Comparison of ENCODE assay signal across 26 cellular contexts in genomic region chr12:98127854-98128253, GRCh38.
"Had no signal": no experiment of that assay in that cellular context is flagged by ENCODE, and none has a peak within 500 bp of the region (broad histone marks: within the 10 kb centered on the region; RNA-seq: fewer than 3 reads in every experiment).

No MANE protein-coding gene starts in this region.

- H3K4me3 ChIP-seq: colonic mucosa, gastrocnemius medialis, mucosa of descending colon, ovary, skin epidermis, suprapubic skin, vagina had no signal

- H3K4me1 Mint-ChIP-seq: naive B cell; stimulated activated naive CD8-positive, alpha-beta T cell treated with anti-CD3 and anti-CD28 coated beads, Interleukin-15, amount 100 ng/mL, for 72 hours had no signal

- H3K9me3 ChIP-seq: colonic mucosa, gastrocnemius medialis, mucosa of descending colon, ovary, suprapubic skin, vagina had no signal

- H3K9me3 Mint-ChIP-seq: dendritic cell treated with granulocyte-macrophage colony-stimulating factor and Interleukin-4, amounts not matched to agents 40 ng/mL and 50 ng/mL, for 4 days; endodermal cell had no signal

- H3K36me3 ChIP-seq: colonic mucosa, gastrocnemius medialis, ovary, suprapubic skin, vagina had no signal

- H3K4me3 Mint-ChIP-seq: dendritic cell treated with granulocyte-macrophage colony-stimulating factor and Interleukin-4, amounts not matched to agents 40 ng/mL and 50 ng/mL, for 4 days; endodermal cell; mesothelial cell of epicardium; naive B cell; natural killer cell treated with Interleukin-12 subunit alpha and Interleukin-12 subunit beta and Interleukin-15 and Interleukin-18, amount 100 ng/mL, for 72 hours; stimulated activated naive CD8-positive, alpha-beta T cell treated with anti-CD3 and anti-CD28 coated beads, Interleukin-15, amount 100 ng/mL, for 72 hours had no signal

- H3K27me3 ChIP-seq: colonic mucosa, gastrocnemius medialis, ovary, suprapubic skin, vagina had no signal

- H3K27me3 Mint-ChIP-seq: progenitor cell of endocrine pancreas had no signal

- DNase-seq: central memory CD4-positive, alpha-beta T cell; colonic mucosa; effector CD8-positive, alpha-beta T cell; endodermal cell; gastrocnemius medialis; head of caudate nucleus; hippocampal formation; mesenchymal stem cell; mucosa of descending colon; naive B cell; occipital lobe; ovary; right cardiac atrium; stimulated activated CD4-positive, alpha-beta T cell treated with anti-CD3 and anti-CD28 coated beads, Interleukin-1b, Interleukin-23, amount 100 ng/mL, for 48 hours; stimulated activated CD4-positive, alpha-beta T cell treated with anti-CD3 and anti-CD28 coated beads, Interleukin-4, amount 100 ng/mL, for 1 hour; stimulated activated CD8-positive, alpha-beta memory T cell treated with anti-CD3 and anti-CD28 coated beads, Interleukin-4, amount 100 ng/mL, for 48 hours; stimulated activated naive CD4-positive, alpha-beta T cell; stimulated activated naive CD8-positive, alpha-beta T cell treated with anti-CD3 and anti-CD28 coated beads, Interleukin-15, amount 100 ng/mL, for 72 hours; trophoblast cell had no signal

- ATAC-seq: gastrocnemius medialis; mucosa of descending colon; stimulated activated naive CD8-positive, alpha-beta T cell treated with anti-CD3 and anti-CD28 coated beads, Interleukin-15, amount 100 ng/mL, for 72 hours had no signal

- H3K4me1 ChIP-seq: colonic mucosa, suprapubic skin had no signal

- H3K36me3 Mint-ChIP-seq: mesothelial cell of epicardium; naive B cell; natural killer cell treated with Interleukin-12 subunit alpha and Interleukin-12 subunit beta and Interleukin-15 and Interleukin-18, amount 100 ng/mL, for 72 hours had no signal

- H3K27ac ChIP-seq: colonic mucosa, ovary, skin epidermis, suprapubic skin, vagina had no signal

- H3K27ac Mint-ChIP-seq: dendritic cell treated with granulocyte-macrophage colony-stimulating factor and Interleukin-4, amounts not matched to agents 40 ng/mL and 50 ng/mL, for 4 days; endodermal cell; mesothelial cell of epicardium; naive B cell; progenitor cell of endocrine pancreas; stimulated activated naive CD8-positive, alpha-beta T cell treated with anti-CD3 and anti-CD28 coated beads, Interleukin-15, amount 100 ng/mL, for 72 hours had no signal
